In genomic region chr20:4524792-4525191, GRCh38 we compare ENCODE assay signal across 3 cellular contexts.
"Had no signal": no experiment of that assay in that cellular context is flagged by ENCODE, and none has a peak within 500 bp of the region (broad histone marks: within the 10 kb centered on the region; RNA-seq: fewer than 3 reads in every experiment).

No MANE protein-coding gene starts in this region.

- ATAC-seq: GM12878 had no signal

- H3K4me3 ChIP-seq: GM12878 had no signal

- DNase-seq: GDM1, GF-D8 had no signal
